Comparison of ENCODE assay signal across 8 cellular contexts in genomic region chr2:147910990-147911473, GRCh38.
DNase-seq lines count a peak whose midpoint lies in the region; ATAC-seq and TF ChIP-seq lines count a peak whose summit lies in the region.

No MANE protein-coding gene starts in this region.

- no peaks in the 10 kb centered on the region for H3K4me1 ChIP-seq in vagina

- CTCF ChIA-PET in AG04450 (lab: Charles Lee) = interaction anchor here (0.6 to 5.7 kb wide), 23 partner anchors 8 to 1179 kb away, joined by 3 to 71 read pairs (median 4); no protein-coding TSS in a partner anchor

- TF ChIP-seq CTCF in AG04450 (IDR thresholded peaks at IDR 0.05; ENCODE audit: low read depth, low read length) (peak; percentile 70), NB4 (IDR thresholded peaks at IDR 0.05; ENCODE audit: low read depth, low read length) (peak; percentile 55), choroid plexus epithelial cell (conservative IDR thresholded peaks at IDR 0.05; ENCODE audit: low read depth, low read length) (peak; percentile 73), vagina (IDR thresholded peaks at IDR 0.05) (peak; percentile 60 to 84 (median 78))

- intact Hi-C loops in vagina (cut with DNase I) = no loop called here

- DNase-seq in AG04450 (ENCODE audit: low read depth, low spot score) = peak; percentile 46
- peak; percentile 40 for DNase-seq in GM04504 (ENCODE audit: low read depth)
- DNase-seq in NB4 (ENCODE audit: low read depth) = peak; percentile 71
- DNase-seq in SK-N-MC (ENCODE audit: low read depth, low spot score) = peak; percentile 81
- DNase-seq in choroid plexus epithelial cell (ENCODE audit: low read depth) = peak; percentile 89
- peak; percentile 80 for DNase-seq in medulla oblongata (ENCODE audit: extremely low spot score)
- no peak for DNase-seq in vagina (ENCODE audit: extremely low spot score in 2 of 2)

- TF ChIP-seq POLR2A in NB4 (IDR thresholded peaks at IDR 0.05; ENCODE audit: extremely low read depth, insufficient read length) = no peak
- no peak for TF ChIP-seq POLR2A in vagina (IDR thresholded peaks at IDR 0.05)

- no peak for ATAC-seq in GM21825 (IDR thresholded peaks at IDR 0.05; ENCODE audit: unreplicated experiment)

- H3K27ac ChIP-seq in AG04450 (ENCODE audit: low read depth, low read length) (no peak overlapping the region), SK-N-MC (no peak overlapping the region), vagina (no peak overlapping the region)

- H3K27me3 ChIP-seq in AG04450 (ENCODE audit: control insufficient read depth, insufficient read depth, low read length) (no peaks in the 10 kb centered on the region), vagina (no peaks in the 10 kb centered on the region)

- H3K9ac ChIP-seq in SK-N-MC (ENCODE audit: insufficient read length) = no peak overlapping the region

- H3K4me3 ChIP-seq in AG04450 (ENCODE audit: low read depth, low read length) = no peak overlapping the region
- H3K4me3 ChIP-seq in NB4 (ENCODE audit: low read depth, low read length) = no peak overlapping the region
- H3K4me3 ChIP-seq in SK-N-MC = no peak overlapping the region
- no peak overlapping the region for H3K4me3 ChIP-seq in choroid plexus epithelial cell (ENCODE audit: low read depth, low read length)
- H3K4me3 ChIP-seq in vagina = no peak overlapping the region

- H3K9me3 ChIP-seq in AG04450 (ENCODE audit: control insufficient read depth, insufficient read depth, low read length) = no peaks in the 10 kb centered on the region
- H3K9me3 ChIP-seq in SK-N-MC (ENCODE audit: low read depth, low read length) = no peaks in the 10 kb centered on the region
- H3K9me3 ChIP-seq in vagina = no peaks in the 10 kb centered on the region

- POLR2A ChIA-PET in AG04450 (lab: Yijun Ruan, JAX) = no interaction called here

- H3K36me3 ChIP-seq in SK-N-MC (ENCODE audit: insufficient read depth, low read length) = no peaks in the 10 kb centered on the region
- H3K36me3 ChIP-seq in vagina = no peaks in the 10 kb centered on the region

Comparison
In these comparisons a context has a peak if more than half of its experiments do, and no peak if none do; other contexts are left out.
1. DNase-seq: peak in AG04450 (single experiment), GM04504 (single experiment), NB4 (single experiment), SK-N-MC (single experiment), choroid plexus epithelial cell (single experiment) and medulla oblongata (single experiment); none in vagina (0 of 2).
2. Peak in every context shown above with its lines, with median percentiles within 50 percentile points of each other: CTCF ChIP-seq.